In genomic region chr4:38656111-38656510, GRCh38 we compare ENCODE assay signal across 14 cellular contexts. TPM values are rescaled to one million over a fixed set of nuclear protein-coding genes. Genes with fewer than 3 reads are reported as not detected.
DNase-seq lines count a peak whose midpoint lies in the region; ATAC-seq and TF ChIP-seq lines count a peak whose summit lies in the region.
"Had no signal": no experiment of that assay in that cellular context is flagged by ENCODE, and none has a peak within 500 bp of the region (broad histone marks: within the 10 kb centered on the region; RNA-seq: fewer than 3 reads in every experiment).

No MANE protein-coding gene starts in this region.

- intact Hi-C loops in MCF 10A (cut with micrococcal nuclease): no loop called here

- no peaks in the 10 kb centered on the region for H3K27me3 Mint-ChIP-seq in activated naive CD4-positive, alpha-beta T cell treated with anti-CD3 and anti-CD28 coated beads, Interleukin-2, amount 50 U/mL, for 24 hours
- no peaks in the 10 kb centered on the region for H3K27me3 Mint-ChIP-seq in activated T-helper 17 cell treated with anti-CD3 and anti-CD28 coated beads, Interleukin-2, amount 50 U/mL, for 72 hours
- H3K27me3 Mint-ChIP-seq in naive B cell (no peaks in the 10 kb centered on the region), MCF 10A (ENCODE audit: insufficient read depth, unreplicated experiment) (no peaks in the 10 kb centered on the region), endothelial cell (ENCODE audit: unreplicated experiment) (peaks cover 3% of the 10 kb centered on the region)
- H3K27me3 Mint-ChIP-seq in stimulated activated naive CD8-positive, alpha-beta T cell treated with anti-CD3 and anti-CD28 coated beads, Interleukin-15, amount 100 ng/mL, for 72 hours: no peaks in the 10 kb centered on the region

- POLR2A ChIA-PET in MCF 10A (lab: Yijun Ruan, JAX): interaction anchor here (0.7 kb wide), 1 partner anchor 665 kb away, joined by 3 read pairs; no protein-coding TSS in a partner anchor

- peak overlapping the region; percentile 59 for H3K27ac Mint-ChIP-seq in activated naive CD4-positive, alpha-beta T cell treated with anti-CD3 and anti-CD28 coated beads, Interleukin-2, amount 50 U/mL, for 24 hours
- H3K27ac Mint-ChIP-seq in activated T-helper 17 cell treated with anti-CD3 and anti-CD28 coated beads, Interleukin-2, amount 50 U/mL, for 72 hours: no peak overlapping the region
- H3K27ac Mint-ChIP-seq in naive B cell (peak overlapping the region in 5 of 6 donors; percentile 71 to 99 (median 86)), MCF 10A (ENCODE audit: low read depth, unreplicated experiment) (no peak overlapping the region), endothelial cell (ENCODE audit: unreplicated experiment) (no peak overlapping the region)
- H3K27ac Mint-ChIP-seq in stimulated activated naive CD8-positive, alpha-beta T cell treated with anti-CD3 and anti-CD28 coated beads, Interleukin-15, amount 100 ng/mL, for 72 hours: no peak overlapping the region

- BruUV-seq in MCF 10A (replicated peaks; lab: Mats Ljungman, UMichigan): no TSS peak

- peak overlapping the region; percentile 86 for H3K4me3 Mint-ChIP-seq in activated naive CD4-positive, alpha-beta T cell treated with anti-CD3 and anti-CD28 coated beads, Interleukin-2, amount 50 U/mL, for 24 hours
- peak overlapping the region; percentile 69 for H3K4me3 Mint-ChIP-seq in activated T-helper 17 cell treated with anti-CD3 and anti-CD28 coated beads, Interleukin-2, amount 50 U/mL, for 72 hours
- H3K4me3 Mint-ChIP-seq in naive B cell (no peak overlapping the region), MCF 10A (ENCODE audit: unreplicated experiment) (no peak overlapping the region), endothelial cell (ENCODE audit: unreplicated experiment) (no peak overlapping the region)
- no peak overlapping the region for H3K4me3 Mint-ChIP-seq in stimulated activated naive CD8-positive, alpha-beta T cell treated with anti-CD3 and anti-CD28 coated beads, Interleukin-15, amount 100 ng/mL, for 72 hours

- no peak for DNase-seq in activated naive CD4-positive, alpha-beta T cell treated with anti-CD3 and anti-CD28 coated beads, Interleukin-2, amount 50 U/mL, for 16 hours
- no peak for DNase-seq in naive B cell
- DNase-seq in stimulated activated naive CD8-positive, alpha-beta T cell treated with anti-CD3 and anti-CD28 coated beads, Interleukin-15, amount 100 ng/mL, for 72 hours: no peak
- no peak for DNase-seq in amygdala (lab: John Stamatoyannopoulos, UW)
- DNase-seq in MCF 10A (ENCODE audit: unreplicated experiment): no peak
- no peak for DNase-seq in endothelial cell (ENCODE audit: low spot score)
- DNase-seq: AML-193, MG63, NCI-H1105, NCI-H1694 treated with DMSO at 0.1 percent for 48 hours, NCI-H446, PC-3 had no signal

- H3K9me3 Mint-ChIP-seq in activated naive CD4-positive, alpha-beta T cell treated with anti-CD3 and anti-CD28 coated beads, Interleukin-2, amount 50 U/mL, for 24 hours: no peaks in the 10 kb centered on the region
- peaks cover 2% of the 10 kb centered on the region for H3K9me3 Mint-ChIP-seq in activated T-helper 17 cell treated with anti-CD3 and anti-CD28 coated beads, Interleukin-2, amount 50 U/mL, for 72 hours
- H3K9me3 Mint-ChIP-seq in naive B cell: peaks cover 0 to 3% (median 0%) of the 10 kb centered on the region in 7 donors
- peaks cover 8 to 10% of the 10 kb centered on the region in 2 donors for H3K9me3 Mint-ChIP-seq in stimulated activated naive CD8-positive, alpha-beta T cell treated with anti-CD3 and anti-CD28 coated beads, Interleukin-15, amount 100 ng/mL, for 72 hours
- H3K9me3 Mint-ChIP-seq in MCF 10A (ENCODE audit: unreplicated experiment): peaks cover 7% of the 10 kb centered on the region
- H3K9me3 Mint-ChIP-seq in endothelial cell (ENCODE audit: unreplicated experiment): no peaks in the 10 kb centered on the region

- peak; percentile 35 for ATAC-seq in activated T-helper 17 cell treated with anti-CD3 and anti-CD28 coated beads, Interleukin-2, amount 50 U/mL, for 72 hours (replicated peaks)
- no peak for ATAC-seq in naive B cell (ENCODE audit: low read depth in 2 of 2)
- peak; percentile 71 for ATAC-seq in stimulated activated naive CD8-positive, alpha-beta T cell treated with anti-CD3 and anti-CD28 coated beads, Interleukin-15, amount 100 ng/mL, for 72 hours
- ATAC-seq: PC-3 had no signal

- TF ChIP-seq CTCF in MCF 10A (IDR thresholded peaks at IDR 0.05; ENCODE audit: unreplicated experiment) (no peak), endothelial cell (IDR thresholded peaks at IDR 0.05; ENCODE audit: unreplicated experiment) (no peak)

- CTCF ChIA-PET in MCF 10A (lab: Yijun Ruan, JAX): interaction anchor here (0.8 to 0.9 kb wide), 2 partner anchors 39 to 336 kb away, joined by 3 to 4 read pairs; no protein-coding TSS in a partner anchor

- H3K4me1 Mint-ChIP-seq in activated naive CD4-positive, alpha-beta T cell treated with anti-CD3 and anti-CD28 coated beads, Interleukin-2, amount 50 U/mL, for 24 hours: peaks cover 75% of the 10 kb centered on the region
- peaks cover 20% of the 10 kb centered on the region for H3K4me1 Mint-ChIP-seq in activated T-helper 17 cell treated with anti-CD3 and anti-CD28 coated beads, Interleukin-2, amount 50 U/mL, for 72 hours
- H3K4me1 Mint-ChIP-seq in naive B cell: peaks cover 59 to 78% (median 72%) of the 10 kb centered on the region in 3 donors
- peaks cover 62% of the 10 kb centered on the region for H3K4me1 Mint-ChIP-seq in stimulated activated naive CD8-positive, alpha-beta T cell treated with anti-CD3 and anti-CD28 coated beads, Interleukin-15, amount 100 ng/mL, for 72 hours
- H3K4me1 Mint-ChIP-seq in MCF 10A (ENCODE audit: insufficient read depth, unreplicated experiment): no peaks in the 10 kb centered on the region
- peaks cover 6% of the 10 kb centered on the region for H3K4me1 Mint-ChIP-seq in endothelial cell (ENCODE audit: unreplicated experiment)

- peaks cover 2% of the 10 kb centered on the region for H3K36me3 Mint-ChIP-seq in activated naive CD4-positive, alpha-beta T cell treated with anti-CD3 and anti-CD28 coated beads, Interleukin-2, amount 50 U/mL, for 24 hours
- H3K36me3 Mint-ChIP-seq in activated T-helper 17 cell treated with anti-CD3 and anti-CD28 coated beads, Interleukin-2, amount 50 U/mL, for 72 hours (ENCODE audit: low read depth): no peaks in the 10 kb centered on the region
- H3K36me3 Mint-ChIP-seq in naive B cell: no peaks in the 10 kb centered on the region
- no peaks in the 10 kb centered on the region for H3K36me3 Mint-ChIP-seq in MCF 10A (ENCODE audit: insufficient read depth, unreplicated experiment)
- no peaks in the 10 kb centered on the region for H3K36me3 Mint-ChIP-seq in endothelial cell (ENCODE audit: low read depth, unreplicated experiment)

RNA-seq across cellular contexts. Expression of gene KLF3, which starts 7.9 kb away (rescaled TPM):
- 1 to 10 TPM; 4.3 to 5.5 TPM for total RNA-seq in activated T-helper 17 cell treated with anti-CD3 and anti-CD28 coated beads, Interleukin-2, amount 50 U/mL, for 72 hours
- 10 to 100 TPM; 34.3 to 91.0 (median 58.5) TPM for polyA plus RNA-seq in naive B cell (ENCODE audit: low read depth in 6 of 6)
- total RNA-seq in MCF 10A (2022) (45.3 and 51.2 TPM in 2 replicates), endothelial cell (ENCODE audit: unreplicated experiment) (73.4 TPM)

Comparison
In these comparisons a context has a peak if more than half of its experiments do, and no peak if none do; other contexts are left out.
1. H3K27ac Mint-ChIP-seq: peak in activated naive CD4-positive, alpha-beta T cell treated with anti-CD3 and anti-CD28 coated beads, Interleukin-2, amount 50 U/mL, for 24 hours (single experiment) and naive B cell (5 of 6); none in activated T-helper 17 cell treated with anti-CD3 and anti-CD28 coated beads, Interleukin-2, amount 50 U/mL, for 72 hours (single experiment), stimulated activated naive CD8-positive, alpha-beta T cell treated with anti-CD3 and anti-CD28 coated beads, Interleukin-15, amount 100 ng/mL, for 72 hours (0 of 2), MCF 10A (single experiment) and endothelial cell (single experiment).
2. H3K4me3 Mint-ChIP-seq: peak in activated naive CD4-positive, alpha-beta T cell treated with anti-CD3 and anti-CD28 coated beads, Interleukin-2, amount 50 U/mL, for 24 hours (single experiment) and activated T-helper 17 cell treated with anti-CD3 and anti-CD28 coated beads, Interleukin-2, amount 50 U/mL, for 72 hours (single experiment); none in naive B cell (0 of 8), stimulated activated naive CD8-positive, alpha-beta T cell treated with anti-CD3 and anti-CD28 coated beads, Interleukin-15, amount 100 ng/mL, for 72 hours (0 of 2), MCF 10A (single experiment) and endothelial cell (single experiment).
3. ATAC-seq: peak in activated T-helper 17 cell treated with anti-CD3 and anti-CD28 coated beads, Interleukin-2, amount 50 U/mL, for 72 hours (single experiment) and stimulated activated naive CD8-positive, alpha-beta T cell treated with anti-CD3 and anti-CD28 coated beads, Interleukin-15, amount 100 ng/mL, for 72 hours (single experiment); none in naive B cell (0 of 2).